In the genomic region with DNA sequence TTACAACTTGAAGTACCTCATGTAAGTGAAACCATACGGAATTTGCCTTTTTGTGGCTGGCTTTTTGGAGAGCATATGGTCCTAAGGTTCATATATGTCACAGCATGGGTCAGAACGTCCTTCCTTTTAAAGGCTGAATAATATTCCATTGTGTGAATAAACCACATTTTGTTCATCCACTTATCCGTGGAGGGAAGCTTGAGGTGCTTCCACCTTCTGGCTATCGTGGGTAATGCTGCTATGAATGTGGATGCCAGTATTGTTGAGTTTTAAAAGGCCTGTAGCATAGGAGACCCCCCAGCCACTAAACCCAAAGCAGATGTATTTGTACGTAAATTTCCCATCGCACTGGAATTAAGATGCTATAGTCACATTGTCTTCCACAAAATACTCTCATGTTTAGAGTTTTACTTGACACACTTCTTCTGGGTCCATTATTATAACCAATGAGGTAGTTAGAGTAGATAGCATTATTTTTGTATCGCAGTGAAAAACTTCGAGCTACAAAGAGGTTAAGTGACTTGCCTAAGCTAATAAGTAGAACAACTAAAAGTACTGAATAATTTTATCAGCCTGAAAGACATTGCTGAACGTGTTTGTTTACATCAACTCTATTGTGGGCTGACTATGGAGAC, we compare ENCODE assay signal across 8 cellular contexts.
DNase-seq lines count a peak whose midpoint lies in the region; ATAC-seq and TF ChIP-seq lines count a peak whose summit lies in the region.

No MANE protein-coding gene starts in this region.

- in situ Hi-C loops in SK-MEL-5 (cut with HindIII; ENCODE audit: low pct_unique_long_range_greater_than_20kb, low sequenced_read_pairs), result no loop called here

- TF ChIP-seq CTCF in cardiac muscle cell (IDR thresholded peaks at IDR 0.05; ENCODE audit: low read depth, low read length) (peak; percentile 54), hepatocyte (IDR thresholded peaks at IDR 0.05; ENCODE audit: poor library complexity) (peak; percentile 47), upper lobe of left lung (IDR thresholded peaks at IDR 0.05) (peak; percentile 39 to 61 (median 49))

- H3K27me3 Mint-ChIP-seq in naive thymus-derived CD8-positive, alpha-beta T cell, result peaks cover 7 to 19% (median 12%) of the 10 kb centered on the region in 5 donors

- H3K36me3 Mint-ChIP-seq in naive thymus-derived CD8-positive, alpha-beta T cell, result peaks cover 0 to 6% (median 0%) of the 10 kb centered on the region in 3 donors

- ATAC-seq in Right ventricle myocardium superior (ENCODE audit: poor library complexity) (no peak), upper lobe of left lung (ENCODE audit: low FRiP score in 2 of 2) (peak in 1 of 2 donors; percentile 43)
- no peak for ATAC-seq in naive thymus-derived CD8-positive, alpha-beta T cell

- H3K9me3 ChIP-seq in cardiac muscle cell (ENCODE audit: low read depth) (no peaks in the 10 kb centered on the region), hepatocyte (ENCODE audit: low read depth) (no peaks in the 10 kb centered on the region), upper lobe of left lung (no peaks in the 10 kb centered on the region)

- no peak overlapping the region for H3K27ac Mint-ChIP-seq in naive thymus-derived CD8-positive, alpha-beta T cell

- H3K4me1 Mint-ChIP-seq in naive thymus-derived CD8-positive, alpha-beta T cell, result no peaks in the 10 kb centered on the region

- H3K36me3 ChIP-seq in cardiac muscle cell (no peaks in the 10 kb centered on the region), hepatocyte (replicated peaks; ENCODE audit: insufficient read depth, low read depth) (no peaks in the 10 kb centered on the region), upper lobe of left lung (no peaks in the 10 kb centered on the region)

- intact Hi-C loops in Right ventricle myocardium superior (cut with DNase I), result loop anchor here (10.0 kb wide), 1 partner anchor 298 kb away; no protein-coding TSS in a partner anchor

- no peaks in the 10 kb centered on the region for H3K27me3 ChIP-seq in cardiac muscle cell
- no peaks in the 10 kb centered on the region for H3K27me3 ChIP-seq in hepatocyte
- no peaks in the 10 kb centered on the region for H3K27me3 ChIP-seq in upper lobe of left lung

- H4K20me1 ChIP-seq in hepatocyte (ENCODE audit: insufficient read depth, poor library complexity, severe bottlenecking), result no peaks in the 10 kb centered on the region

- TF ChIP-seq EP300 in upper lobe of left lung (IDR thresholded peaks at IDR 0.05), result no peak

- H3K79me2 ChIP-seq in hepatocyte, result no peaks in the 10 kb centered on the region

- H3K4me1 ChIP-seq in cardiac muscle cell (ENCODE audit: low read depth) (no peaks in the 10 kb centered on the region), hepatocyte (ENCODE audit: insufficient read depth) (peaks cover 12% of the 10 kb centered on the region), upper lobe of left lung (no peaks in the 10 kb centered on the region)

- peak; percentile 29 to 30 for DNase-seq in cardiac muscle cell (ENCODE audit: low read depth in 1 of 2, low spot score in 1 of 2)
- no peak for DNase-seq in Right ventricle myocardium superior
- peak; percentile 52 for DNase-seq in SK-MEL-5 (ENCODE audit: low read depth, low spot score)
- peak; percentile 19 for DNase-seq in hepatocyte (ENCODE audit: low spot score)
- no peak for DNase-seq in upper lobe of left lung
- no peak for DNase-seq in central memory CD4-positive, alpha-beta T cell
- DNase-seq in naive thymus-derived CD8-positive, alpha-beta T cell, result no peak
- DNase-seq in stimulated activated CD4-positive, alpha-beta T cell treated with anti-CD3 and anti-CD28 coated beads, Interleukin-15, amount 100 ng/mL, for 24 hours, result no peak

- H3K4me2 ChIP-seq in hepatocyte, result no peak overlapping the region

- H3K9me2 ChIP-seq in hepatocyte (replicated peaks; ENCODE audit: insufficient read depth), result no peaks in the 10 kb centered on the region

- no peak for TF ChIP-seq POLR2A in upper lobe of left lung (IDR thresholded peaks at IDR 0.05)

- H3K4me3 Mint-ChIP-seq in naive thymus-derived CD8-positive, alpha-beta T cell, result no peak overlapping the region

- WGBS in hepatocyte (ENCODE audit: low lambda C conversion rate, missing lambda C conversion rate), result 61% methylated on average over 9 of the region's 9 CpGs
- WGBS in upper lobe of left lung, 2 donors, result 60 to 66% methylated on average over 9 of the region's 9 CpGs

- H2AFZ ChIP-seq in hepatocyte, result no peak overlapping the region

- POLR2A ChIA-PET in naive thymus-derived CD8-positive, alpha-beta T cell (lab: Charles Lee), result no interaction called here

- peaks cover 1 to 13% (median 6%) of the 10 kb centered on the region in 9 donors for H3K9me3 Mint-ChIP-seq in naive thymus-derived CD8-positive, alpha-beta T cell

- H3K4me3 ChIP-seq in cardiac muscle cell (no peak overlapping the region), hepatocyte (no peak overlapping the region), upper lobe of left lung (no peak overlapping the region)

- H3K27ac ChIP-seq in cardiac muscle cell (no peak overlapping the region), hepatocyte (peak overlapping the region; percentile 8), upper lobe of left lung (no peak overlapping the region)

Comparison
In these comparisons a context has a peak if more than half of its experiments do, and no peak if none do; other contexts are left out.
1. DNase-seq: peak in cardiac muscle cell (2 of 2), SK-MEL-5 (single experiment) and hepatocyte (single experiment); none in Right ventricle myocardium superior (single experiment), upper lobe of left lung (0 of 2), central memory CD4-positive, alpha-beta T cell (single experiment), naive thymus-derived CD8-positive, alpha-beta T cell (0 of 10) and stimulated activated CD4-positive, alpha-beta T cell treated with anti-CD3 and anti-CD28 coated beads, Interleukin-15, amount 100 ng/mL, for 24 hours (single experiment).
2. Peak in every context shown above with its lines, with median percentiles within 50 percentile points of each other: CTCF ChIP-seq.